1 cellular context compared by ENCODE assay signal in genomic region chrX:44931441-44931973, GRCh38.
TF ChIP-seq lines count a peak whose summit lies in the region.

No MANE protein-coding gene starts in this region.

TF ChIP-seq in IMR-90, 13 proteins besides CTCF, POLR2A, EP300 and RAD21 (continued from another document):
- TF ChIP-seq USF2 (IDR thresholded peaks at IDR 0.05; ENCODE audit: low read depth, low read length): no peak
